1 cellular context compared by ENCODE assay signal in the genomic region with DNA sequence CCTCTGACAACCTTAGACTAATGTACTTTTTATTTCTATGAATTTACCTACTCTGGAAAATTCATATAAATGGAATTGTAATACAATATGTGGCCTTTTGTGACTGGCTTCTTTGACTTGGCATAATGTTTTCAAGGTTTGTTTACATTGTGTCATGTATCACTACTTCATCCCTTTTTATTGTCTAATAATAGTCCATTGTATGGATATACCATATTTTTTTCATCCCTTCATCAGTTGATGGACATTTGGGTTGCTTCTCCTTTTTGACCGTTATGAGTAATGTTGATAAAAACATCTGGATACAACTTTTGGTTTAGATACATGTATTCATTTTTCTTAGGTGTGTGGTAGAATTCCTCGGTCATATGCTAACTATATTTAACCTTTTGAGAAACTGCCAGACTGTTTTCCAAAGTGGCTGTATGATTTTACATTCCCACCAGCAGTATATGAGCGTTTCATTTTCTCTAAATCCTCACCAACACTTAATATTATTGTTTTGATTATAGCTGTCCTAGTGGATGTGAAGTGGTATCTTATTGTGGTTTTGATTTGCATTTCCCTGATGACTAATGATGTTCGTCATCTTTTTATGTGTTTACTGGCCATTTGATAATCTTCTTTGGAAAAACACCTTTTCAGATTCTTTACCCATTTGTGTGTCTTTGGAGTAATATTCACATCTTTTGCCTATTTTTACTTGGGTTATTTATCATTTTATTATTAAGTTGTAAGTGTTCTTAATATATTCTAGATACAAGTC.
TF ChIP-seq lines count a peak whose summit lies in the region.

No MANE protein-coding gene starts in this region.

TF ChIP-seq in K562, 482 proteins besides CTCF, POLR2A, EP300 and RAD21 (continues in another document):
- TF ChIP-seq ZNF146 (CRISPR knock-in tag; IDR thresholded peaks at IDR 0.05; ENCODE audit: unreplicated experiment) = no peak
- peak; percentile 59 for TF ChIP-seq ZNF134 (CRISPR knock-in tag; conservative IDR thresholded peaks at IDR 0.05)
- TF ChIP-seq, protein P1, sequence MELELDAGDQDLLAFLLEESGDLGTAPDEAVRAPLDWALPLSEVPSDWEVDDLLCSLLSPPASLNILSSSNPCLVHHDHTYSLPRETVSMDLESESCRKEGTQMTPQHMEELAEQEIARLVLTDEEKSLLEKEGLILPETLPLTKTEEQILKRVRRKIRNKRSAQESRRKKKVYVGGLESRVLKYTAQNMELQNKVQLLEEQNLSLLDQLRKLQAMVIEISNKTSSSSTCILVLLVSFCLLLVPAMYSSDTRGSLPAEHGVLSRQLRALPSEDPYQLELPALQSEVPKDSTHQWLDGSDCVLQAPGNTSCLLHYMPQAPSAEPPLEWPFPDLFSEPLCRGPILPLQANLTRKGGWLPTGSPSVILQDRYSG (tag; conservative IDR thresholded peaks at IDR 0.05; ENCODE audit: low read depth) = no peak
- no peak for TF ChIP-seq U2AF2 (optimal IDR thresholded peaks at IDR 0.05; ENCODE audit: low read depth, low read length)
- TF ChIP-seq BCOR (IDR thresholded peaks at IDR 0.05) = 0 out of 2 replicates have a peak, but pooled peaks have one; percentile 38
- TF ChIP-seq SMC3 (conservative IDR thresholded peaks at IDR 0.05; ENCODE audit: insufficient read depth, low read depth, low read length) = no peak
- TF ChIP-seq FOSL1 (tag; conservative IDR thresholded peaks at IDR 0.05) = peak; percentile 75
- TF ChIP-seq ZNF780A (CRISPR knock-in tag; IDR thresholded peaks at IDR 0.05) = no peak
- peak; percentile 82 for TF ChIP-seq ZNF24 (IDR thresholded peaks at IDR 0.05)
- no peak for TF ChIP-seq MAZ (CRISPR knock-in tag; conservative IDR thresholded peaks at IDR 0.05 in 1 of 2, IDR thresholded peaks at IDR 0.05 in 1 of 2)
- peak; percentile 29 for TF ChIP-seq RBM25 (IDR thresholded peaks at IDR 0.05; ENCODE audit: low read depth, low read length, severe bottlenecking)
- TF ChIP-seq ARHGAP35 (IDR thresholded peaks at IDR 0.05; ENCODE audit: partially characterized antibody) = no peak
- TF ChIP-seq ATF3 (IDR thresholded peaks at IDR 0.05) = peak; percentile 70
- TF ChIP-seq ATF3 (CRISPR knock-in tag; conservative IDR thresholded peaks at IDR 0.05) = no peak
- no peak for TF ChIP-seq CBFA2T2 (conservative IDR thresholded peaks at IDR 0.05)
- TF ChIP-seq BDP1 (IDR thresholded peaks at IDR 0.05; ENCODE audit: insufficient read depth, insufficient read length) = no peak
- TF ChIP-seq ZFX (CRISPR knock-in tag; IDR thresholded peaks at IDR 0.05) = no peak
- peak; percentile 35 for TF ChIP-seq CHD4 (IDR thresholded peaks at IDR 0.05; ENCODE audit: insufficient read depth, insufficient replicate concordance, low read depth, low read length, poor library complexity, severe bottlenecking)
- 0 out of 2 replicates have a peak, but pooled peaks have one; percentile 15 for TF ChIP-seq CHAMP1 (IDR thresholded peaks at IDR 0.05)
- TF ChIP-seq, protein P2, sequence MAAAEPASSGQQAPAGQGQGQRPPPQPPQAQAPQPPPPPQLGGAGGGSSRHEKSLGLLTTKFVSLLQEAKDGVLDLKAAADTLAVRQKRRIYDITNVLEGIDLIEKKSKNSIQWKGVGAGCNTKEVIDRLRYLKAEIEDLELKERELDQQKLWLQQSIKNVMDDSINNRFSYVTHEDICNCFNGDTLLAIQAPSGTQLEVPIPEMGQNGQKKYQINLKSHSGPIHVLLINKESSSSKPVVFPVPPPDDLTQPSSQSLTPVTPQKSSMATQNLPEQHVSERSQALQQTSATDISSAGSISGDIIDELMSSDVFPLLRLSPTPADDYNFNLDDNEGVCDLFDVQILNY (CRISPR knock-in tag; IDR thresholded peaks at IDR 0.05) = no peak
- no peak for TF ChIP-seq SMARCA4 (IDR thresholded peaks at IDR 0.05)
- no peak for TF ChIP-seq FOXO4 (CRISPR knock-in tag; IDR thresholded peaks at IDR 0.05)
- no peak for TF ChIP-seq GTF2F1 (IDR thresholded peaks at IDR 0.05; ENCODE audit: low read depth, low read length)
- no peak for TF ChIP-seq AFF4 (CRISPR knock-in tag; IDR thresholded peaks at IDR 0.05)
- TF ChIP-seq, protein P3, sequence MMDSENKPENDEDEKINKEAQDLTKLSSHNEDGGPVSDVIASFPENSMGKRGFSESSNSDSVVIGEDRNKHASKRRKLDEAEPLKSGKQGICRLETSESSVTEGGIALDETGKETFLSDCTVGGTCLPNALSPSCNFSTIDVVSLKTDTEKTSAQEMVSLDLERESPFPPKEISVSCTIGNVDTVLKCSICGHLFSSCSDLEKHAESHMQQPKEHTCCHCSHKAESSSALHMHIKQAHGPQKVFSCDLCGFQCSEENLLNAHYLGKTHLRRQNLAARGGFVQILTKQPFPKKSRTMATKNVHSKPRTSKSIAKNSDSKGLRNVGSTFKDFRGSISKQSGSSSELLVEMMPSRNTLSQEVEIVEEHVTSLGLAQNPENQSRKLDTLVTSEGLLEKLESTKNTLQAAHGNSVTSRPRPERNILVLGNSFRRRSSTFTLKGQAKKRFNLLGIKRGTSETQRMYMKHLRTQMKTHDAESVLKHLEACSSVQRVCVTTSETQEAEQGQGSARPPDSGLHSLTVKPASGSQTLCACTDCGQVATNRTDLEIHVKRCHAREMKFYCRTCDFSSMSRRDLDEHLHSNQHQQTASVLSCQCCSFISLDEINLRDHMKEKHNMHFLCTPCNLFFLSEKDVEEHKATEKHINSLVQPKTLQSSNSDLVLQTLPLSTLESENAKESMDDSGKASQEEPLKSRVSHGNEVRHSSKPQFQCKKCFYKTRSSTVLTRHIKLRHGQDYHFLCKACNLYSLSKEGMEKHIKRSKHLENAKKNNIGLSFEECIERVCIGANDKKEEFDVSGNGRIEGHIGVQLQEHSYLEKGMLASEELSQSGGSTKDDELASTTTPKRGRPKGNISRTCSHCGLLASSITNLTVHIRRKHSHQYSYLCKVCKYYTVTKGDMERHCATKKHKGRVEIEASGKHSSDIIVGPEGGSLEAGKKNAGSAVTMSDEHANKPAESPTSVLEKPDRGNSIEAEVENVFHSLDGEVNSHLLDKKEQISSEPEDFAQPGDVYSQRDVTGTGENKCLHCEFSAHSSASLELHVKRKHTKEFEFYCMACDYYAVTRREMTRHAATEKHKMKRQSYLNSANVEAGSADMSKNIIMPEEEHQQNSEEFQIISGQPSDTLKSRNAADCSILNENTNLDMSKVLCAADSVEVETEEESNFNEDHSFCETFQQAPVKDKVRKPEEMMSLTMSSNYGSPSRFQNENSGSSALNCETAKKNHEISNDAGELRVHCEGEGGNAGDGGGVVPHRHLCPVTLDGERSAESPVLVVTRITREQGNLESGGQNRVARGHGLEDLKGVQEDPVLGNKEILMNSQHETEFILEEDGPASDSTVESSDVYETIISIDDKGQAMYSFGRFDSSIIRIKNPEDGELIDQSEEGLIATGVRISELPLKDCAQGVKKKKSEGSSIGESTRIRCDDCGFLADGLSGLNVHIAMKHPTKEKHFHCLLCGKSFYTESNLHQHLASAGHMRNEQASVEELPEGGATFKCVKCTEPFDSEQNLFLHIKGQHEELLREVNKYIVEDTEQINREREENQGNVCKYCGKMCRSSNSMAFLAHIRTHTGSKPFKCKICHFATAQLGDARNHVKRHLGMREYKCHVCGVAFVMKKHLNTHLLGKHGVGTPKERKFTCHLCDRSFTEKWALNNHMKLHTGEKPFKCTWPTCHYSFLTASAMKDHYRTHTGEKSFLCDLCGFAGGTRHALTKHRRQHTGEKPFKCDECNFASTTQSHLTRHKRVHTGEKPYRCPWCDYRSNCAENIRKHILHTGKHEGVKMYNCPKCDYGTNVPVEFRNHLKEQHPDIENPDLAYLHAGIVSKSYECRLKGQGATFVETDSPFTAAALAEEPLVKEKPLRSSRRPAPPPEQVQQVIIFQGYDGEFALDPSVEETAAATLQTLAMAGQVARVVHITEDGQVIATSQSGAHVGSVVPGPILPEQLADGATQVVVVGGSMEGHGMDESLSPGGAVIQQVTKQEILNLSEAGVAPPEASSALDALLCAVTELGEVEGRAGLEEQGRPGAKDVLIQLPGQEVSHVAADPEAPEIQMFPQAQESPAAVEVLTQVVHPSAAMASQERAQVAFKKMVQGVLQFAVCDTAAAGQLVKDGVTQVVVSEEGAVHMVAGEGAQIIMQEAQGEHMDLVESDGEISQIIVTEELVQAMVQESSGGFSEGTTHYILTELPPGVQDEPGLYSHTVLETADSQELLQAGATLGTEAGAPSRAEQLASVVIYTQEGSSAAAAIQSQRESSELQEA (IDR thresholded peaks at IDR 0.05; ENCODE audit: low read depth) = no peak
- TF ChIP-seq RUNX1 (IDR thresholded peaks at IDR 0.05; ENCODE audit: low read depth) = no peak
- TF ChIP-seq KDM5B (IDR thresholded peaks at IDR 0.05; ENCODE audit: insufficient replicate concordance, low read depth, low read length) = no peak
- no peak for TF ChIP-seq CGGBP1 (CRISPR knock-in tag; IDR thresholded peaks at IDR 0.05)
- TF ChIP-seq HDAC6 (IDR thresholded peaks at IDR 0.05; ENCODE audit: low read depth, low read length) = no peak
- no peak for TF ChIP-seq ZNF121 (CRISPR knock-in tag; conservative IDR thresholded peaks at IDR 0.05)
- no peak for TF ChIP-seq ZNF232 (CRISPR knock-in tag; IDR thresholded peaks at IDR 0.05)
- TF ChIP-seq, protein P4, sequence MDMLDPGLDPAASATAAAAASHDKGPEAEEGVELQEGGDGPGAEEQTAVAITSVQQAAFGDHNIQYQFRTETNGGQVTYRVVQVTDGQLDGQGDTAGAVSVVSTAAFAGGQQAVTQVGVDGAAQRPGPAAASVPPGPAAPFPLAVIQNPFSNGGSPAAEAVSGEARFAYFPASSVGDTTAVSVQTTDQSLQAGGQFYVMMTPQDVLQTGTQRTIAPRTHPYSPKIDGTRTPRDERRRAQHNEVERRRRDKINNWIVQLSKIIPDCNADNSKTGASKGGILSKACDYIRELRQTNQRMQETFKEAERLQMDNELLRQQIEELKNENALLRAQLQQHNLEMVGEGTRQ (CRISPR knock-in tag; IDR thresholded peaks at IDR 0.05) = no peak
- TF ChIP-seq BRF1 (IDR thresholded peaks at IDR 0.05; ENCODE audit: borderline replicate concordance, extremely low read depth, insufficient read length) = no peak
